17 cellular contexts compared by ENCODE assay signal in genomic region chr17:45573915-45574314, GRCh38.
DNase-seq lines count a peak whose midpoint lies in the region; ATAC-seq and TF ChIP-seq lines count a peak whose summit lies in the region.
"Had no signal": no experiment of that assay in that cellular context is flagged by ENCODE, and none has a peak within 500 bp of the region (broad histone marks: within the 10 kb centered on the region; RNA-seq: fewer than 3 reads in every experiment).

No MANE protein-coding gene starts in this region.

- H2AFZ ChIP-seq in ACC112 (ENCODE audit: low read length, unreplicated experiment) = peak overlapping the region; percentile 8
- no peak overlapping the region for H2AFZ ChIP-seq in mesenchymal stem cell (ENCODE audit: low read depth, low read length)
- H2AFZ ChIP-seq: parathyroid adenoma had no signal

- no peak overlapping the region for H3K4ac ChIP-seq in mesenchymal stem cell (ENCODE audit: low read depth in 1 of 2, low read length in 2 of 2)

- intact Hi-C loops in left colon (cut with DNase I, micrococcal nuclease) = no loop called here

- H3K4me1 ChIP-seq in ACC112 (ENCODE audit: control insufficient read depth, insufficient read depth, low read length, unreplicated experiment) (peaks cover 15% of the 10 kb centered on the region), mesenchymal stem cell (ENCODE audit: control insufficient read depth, insufficient read depth, low read depth, low read length) (no peaks in the 10 kb centered on the region)
- H3K4me1 ChIP-seq: left ventricle myocardium inferior, parathyroid adenoma, thyroid gland had no signal

- no peak overlapping the region for H4K8ac ChIP-seq in mesenchymal stem cell (ENCODE audit: low read length)

- WGBS in mesenchymal stem cell = 98% methylated on average over 1 of the region's 1 CpG

- peaks cover 22% of the 10 kb centered on the region for H3K79me1 ChIP-seq in mesenchymal stem cell (replicated peaks; ENCODE audit: low read length, poor library complexity, severe bottlenecking)

- ATAC-seq in T-helper 17 cell = no peak
- ATAC-seq in left colon = no peak
- no peak for ATAC-seq in HG03097 (IDR thresholded peaks at IDR 0.05; ENCODE audit: low FRiP score, unreplicated experiment)

- no peak overlapping the region for H3K4me3 ChIP-seq in ACC112 (ENCODE audit: low read depth, low read length)
- H3K4me3 ChIP-seq in GM12865 (ENCODE audit: low read depth, low read length) = no peak overlapping the region
- no peak overlapping the region for H3K4me3 ChIP-seq in mesenchymal stem cell (ENCODE audit: insufficient read depth in 1 of 2, low read depth in 1 of 2, low read length in 2 of 2)
- H3K4me3 ChIP-seq: left ventricle myocardium inferior, thyroid gland had no signal

- DNase-seq in GM12865 (ENCODE audit: low read depth) (peak; percentile 16), T-helper 17 cell (no peak), mesenchymal stem cell (no peak), left colon (no peak), NCI-H345 treated with DMSO at 0.1 percent for 48 hours (lab: John Stamatoyannopoulos, UW; ENCODE audit: unreplicated experiment) (no peak), NCI-H1092 treated with DMSO at 0.1 percent for 48 hours (lab: John Stamatoyannopoulos, UW) (no peak)
- DNase-seq: activated CD4-positive, alpha-beta memory T cell treated with anti-CD3 and anti-CD28 coated beads, Interleukin-2, amount 10 ng/mL, durations not matched to agents 7 days and 5 days; dermis blood vessel endothelial cell; GF-D8; left ventricle myocardium inferior; NCI-H774; stimulated activated CD4-positive, alpha-beta T cell treated with anti-CD3 and anti-CD28 coated beads, Interleukin-4, amount 100 ng/mL, for 1 hour; thyroid gland had no signal

- no peak overlapping the region for H2BK15ac ChIP-seq in mesenchymal stem cell (ENCODE audit: low read depth, poor library complexity, severe bottlenecking)

- no peak overlapping the region for H3K4me2 ChIP-seq in mesenchymal stem cell (ENCODE audit: low read length, poor library complexity, severe bottlenecking)
- H3K4me2 ChIP-seq: KMS-11 had no signal

- no peak overlapping the region for H3K4me3 Mint-ChIP-seq in T-helper 17 cell
- H3K4me3 Mint-ChIP-seq: activated CD4-positive, alpha-beta memory T cell treated with anti-CD3 and anti-CD28 coated beads, Interleukin-2, amount 10 ng/mL, durations not matched to agents 7 days and 5 days had no signal

- H3K27ac Mint-ChIP-seq in T-helper 17 cell = peak overlapping the region; percentile 85
- H3K27ac Mint-ChIP-seq: activated CD4-positive, alpha-beta memory T cell treated with anti-CD3 and anti-CD28 coated beads, Interleukin-2, amount 10 ng/mL, durations not matched to agents 7 days and 5 days had no signal

- H3K36me3 Mint-ChIP-seq in T-helper 17 cell (ENCODE audit: low read depth) = peaks cover 5% of the 10 kb centered on the region

- no peak overlapping the region for H3K14ac ChIP-seq in mesenchymal stem cell (ENCODE audit: low read length in 2 of 2)

- peak overlapping the region; percentile 27 for H3K9ac ChIP-seq in mesenchymal stem cell (ENCODE audit: low read length)
- H3K9ac ChIP-seq: KMS-11, parathyroid adenoma had no signal

- H3K23ac ChIP-seq in mesenchymal stem cell (ENCODE audit: low read length in 2 of 2) = no peak overlapping the region

- H2BK5ac ChIP-seq in mesenchymal stem cell (ENCODE audit: low read depth, low read length, poor library complexity, severe bottlenecking) = no peak overlapping the region

- no peak overlapping the region for H2BK120ac ChIP-seq in mesenchymal stem cell (ENCODE audit: low read depth, low read length)

- TF ChIP-seq CTCF in GM12865 (IDR thresholded peaks at IDR 0.05; ENCODE audit: insufficient read depth, low read depth, low read length, missing control alignments) = no peak

- H3K4me1 Mint-ChIP-seq in T-helper 17 cell = peaks cover 48% of the 10 kb centered on the region

- no peaks in the 10 kb centered on the region for H3K27me3 Mint-ChIP-seq in T-helper 17 cell
- H3K27me3 Mint-ChIP-seq: activated CD4-positive, alpha-beta memory T cell treated with anti-CD3 and anti-CD28 coated beads, Interleukin-2, amount 10 ng/mL, durations not matched to agents 7 days and 5 days had no signal

- no peak overlapping the region for H2AK5ac ChIP-seq in mesenchymal stem cell (ENCODE audit: low read length, severe bottlenecking)

- no peak overlapping the region for H2BK12ac ChIP-seq in mesenchymal stem cell (ENCODE audit: low read length in 2 of 2)

- H3K36me3 ChIP-seq in ACC112 (ENCODE audit: insufficient read depth, low read length) (no peaks in the 10 kb centered on the region), mesenchymal stem cell (ENCODE audit: control insufficient read depth in 1 of 2, insufficient read depth in 2 of 2, low read depth in 1 of 2, low read length in 2 of 2) (peaks cover 0 to 4% of the 10 kb centered on the region in 2 experiments)
- H3K36me3 ChIP-seq: left ventricle myocardium inferior, thyroid gland had no signal

- peaks cover 36% of the 10 kb centered on the region for H3K79me2 ChIP-seq in ACC112 (ENCODE audit: control insufficient read depth, insufficient read depth, low read length, unreplicated experiment)

- H3K27ac ChIP-seq in ACC112 (ENCODE audit: low read depth, low read length) (peak overlapping the region; percentile 4; the same call in 1 of the 2 replicates), mesenchymal stem cell (ENCODE audit: low read length, poor library complexity, severe bottlenecking) (no peak overlapping the region)
- H3K27ac ChIP-seq: KMS-11, left ventricle myocardium inferior, parathyroid adenoma, thyroid gland had no signal

- no peak overlapping the region for H4K91ac ChIP-seq in mesenchymal stem cell (ENCODE audit: low read length)

- no peaks in the 10 kb centered on the region for H3K9me3 ChIP-seq in T-helper 17 cell (ENCODE audit: control insufficient read depth, low read length, poor library complexity, severe bottlenecking)
- no peaks in the 10 kb centered on the region for H3K9me3 ChIP-seq in mesenchymal stem cell (ENCODE audit: control insufficient read depth, low read length)
- H3K9me3 ChIP-seq: left ventricle myocardium inferior, thyroid gland had no signal

- H3K27me3 ChIP-seq in ACC112 (ENCODE audit: insufficient read depth, low read length) (no peaks in the 10 kb centered on the region), mesenchymal stem cell (ENCODE audit: control insufficient read depth in 1 of 2, insufficient read depth in 1 of 2, low read length in 2 of 2) (no peaks in the 10 kb centered on the region)
- H3K27me3 ChIP-seq: thyroid gland had no signal

- no peak overlapping the region for H3K18ac ChIP-seq in mesenchymal stem cell (ENCODE audit: low read depth in 1 of 2, low read length in 2 of 2)
